ENCODE assay signal across 29 cellular contexts in genomic region chr3:147906275-147906674, GRCh38.
DNase-seq lines count a peak whose midpoint lies in the region; ATAC-seq and TF ChIP-seq lines count a peak whose summit lies in the region.
"Had no signal": no experiment of that assay in that cellular context is flagged by ENCODE, and none has a peak within 500 bp of the region (broad histone marks: within the 10 kb centered on the region; RNA-seq: fewer than 3 reads in every experiment).

No MANE protein-coding gene starts in this region.

- no peak overlapping the region for H4K8ac ChIP-seq in IMR-90 (ENCODE audit: low read depth in 2 of 2, low read length in 2 of 2)

- H3K18ac ChIP-seq in IMR-90 (ENCODE audit: low read depth, low read length), result no peak overlapping the region

- no peak overlapping the region for H2AK9ac ChIP-seq in IMR-90 (replicated peaks; ENCODE audit: low read depth, low read length, poor library complexity)

- no peak for TF ChIP-seq RAD21 in SK-N-SH (IDR thresholded peaks at IDR 0.05; ENCODE audit: low read length)
- no peak for TF ChIP-seq RAD21 in IMR-90 (IDR thresholded peaks at IDR 0.05; ENCODE audit: low read length)

- CTCF ChIA-PET in SK-N-SH (lab: Yijun Ruan, JAX), result no interaction called here
- CTCF ChIA-PET in IMR-90 (lab: Yijun Ruan, JAX), result no interaction called here

- H3K36me3 ChIP-seq in SK-N-SH (replicated peaks in 1 of 2; ENCODE audit: control insufficient read depth in 1 of 2, insufficient read depth in 2 of 2, low read length in 1 of 2), result no peaks in the 10 kb centered on the region
- no peaks in the 10 kb centered on the region for H3K36me3 ChIP-seq in IMR-90 (ENCODE audit: control insufficient read depth, insufficient read depth, low read length)
- H3K36me3 ChIP-seq: lower lobe of right lung, MG63, thyroid gland had no signal

- H2BK15ac ChIP-seq in IMR-90 (ENCODE audit: low read depth, low read length), result no peak overlapping the region

- no peak overlapping the region for H2BK20ac ChIP-seq in IMR-90 (ENCODE audit: low read depth, low read length)

- H3K4me2 ChIP-seq in SK-N-SH, result no peak overlapping the region
- H3K4me2 ChIP-seq in IMR-90 (ENCODE audit: low read depth, low read length), result 0 out of 2 replicates have a peak overlapping the region, but pooled peaks have one; percentile 40

- H3K23ac ChIP-seq in IMR-90 (ENCODE audit: low read depth, low read length), result no peak overlapping the region

- H4K20me1 ChIP-seq in SK-N-SH (ENCODE audit: insufficient read depth), result no peaks in the 10 kb centered on the region
- no peaks in the 10 kb centered on the region for H4K20me1 ChIP-seq in IMR-90 (ENCODE audit: insufficient read depth, low read length)

- POLR2A ChIA-PET in SK-N-SH (lab: Yijun Ruan, JAX) (no interaction called here), IMR-90 (lab: Charles Lee; ENCODE audit: unreplicated experiment) (no interaction called here)

- H3K9me1 ChIP-seq in IMR-90 (ENCODE audit: insufficient read depth, low read length), result no peaks in the 10 kb centered on the region

- no peak overlapping the region for H4K5ac ChIP-seq in IMR-90 (ENCODE audit: low read depth, low read length)

- no peaks in the 10 kb centered on the region for H3K79me1 ChIP-seq in IMR-90 (ENCODE audit: low read depth in 1 of 2, low read length in 2 of 2)

- H3K27ac ChIP-seq in SK-N-SH (ENCODE audit: low read depth in 2 of 2, low read length in 1 of 2), result no peak overlapping the region
- H3K27ac ChIP-seq in IMR-90 (ENCODE audit: insufficient read depth, low read length), result no peak overlapping the region
- H3K27ac ChIP-seq: 22Rv1, dorsolateral prefrontal cortex, lower lobe of right lung, RWPE1, thyroid gland had no signal

- H3K56ac ChIP-seq in IMR-90 (ENCODE audit: extremely low read depth, insufficient read depth, low read length), result no peak overlapping the region

- H2BK120ac ChIP-seq in IMR-90 (ENCODE audit: low read depth, low read length), result no peak overlapping the region

- H3K79me2 ChIP-seq in SK-N-SH (ENCODE audit: insufficient read depth), result no peaks in the 10 kb centered on the region

- intact Hi-C loops in IMR-90 (cut with micrococcal nuclease), result loop anchor here (5.0 kb wide), 1 partner anchor 49 kb away; no protein-coding TSS in a partner anchor

- in situ Hi-C loops in IMR-90 (cut with MboI; ENCODE audit: low sequenced_read_pairs), result no loop called here

- H3K9me3 ChIP-seq in SK-N-SH (no peaks in the 10 kb centered on the region), IMR-90 (ENCODE audit: control insufficient read depth, insufficient read depth, low read length) (no peaks in the 10 kb centered on the region)
- H3K9me3 ChIP-seq: lower lobe of right lung, MG63, mucosa of descending colon, thyroid gland had no signal

- peak; percentile 44; the same call in 2 of the 3 replicates for ATAC-seq in SK-N-SH treated with all-trans-retinoic acid at 6 μM for 48 hours
- no peak for ATAC-seq in IMR-90 (ENCODE audit: low read depth)
- ATAC-seq: activated CD8-positive, alpha-beta T cell treated with anti-CD3 and anti-CD28 coated beads, Interleukin-2, amount 10 ng/mL, durations not matched to agents 7 days and 5 days; activated naive CD4-positive, alpha-beta T cell treated with anti-CD3 and anti-CD28 coated beads, Interleukin-2, amount 50 U/mL, for 72 hours; lower lobe of right lung; mucosa of descending colon; natural killer cell treated with Interleukin-12 subunit alpha and Interleukin-12 subunit beta and Interleukin-15 and Interleukin-18, amount 100 ng/mL, for 72 hours; stimulated activated naive CD8-positive, alpha-beta T cell treated with anti-CD3 and anti-CD28 coated beads, Interleukin-15, amount 100 ng/mL, for 72 hours; T-helper 17 cell had no signal

- TF ChIP-seq CTCF in SK-N-SH (IDR thresholded peaks at IDR 0.05) (no peak), IMR-90 (conservative IDR thresholded peaks at IDR 0.05; ENCODE audit: low read depth, low read length) (no peak), choroid plexus epithelial cell (conservative IDR thresholded peaks at IDR 0.05; ENCODE audit: low read depth, low read length) (no peak)

- dilution Hi-C loops in IMR-90 (cut with HindIII; ENCODE audit: low sequenced_read_pairs, unreplicated experiment), result no loop called here

- no peaks in the 10 kb centered on the region for H3K9me2 ChIP-seq in SK-N-SH

- H3K4me1 ChIP-seq in SK-N-SH (ENCODE audit: control insufficient read depth in 1 of 2, insufficient read depth in 2 of 2, low read depth in 1 of 2, low read length in 1 of 2), result peaks cover 2 to 7% of the 10 kb centered on the region in 2 experiments; a peak in 2 of 4 replicates
- H3K4me1 ChIP-seq in IMR-90 (ENCODE audit: control insufficient read depth, insufficient read depth, low read length), result no peaks in the 10 kb centered on the region
- H3K4me1 ChIP-seq: lower lobe of right lung, thyroid gland had no signal

- no peaks in the 10 kb centered on the region for H3F3A ChIP-seq in SK-N-SH (replicated peaks; ENCODE audit: insufficient read depth)

- H2BK5ac ChIP-seq in IMR-90 (ENCODE audit: low read depth, low read length, poor library complexity, severe bottlenecking), result no peak overlapping the region

- H3K4ac ChIP-seq in IMR-90 (ENCODE audit: low read depth, low read length), result no peak overlapping the region

- H3K4me3 ChIP-seq in SK-N-SH (ENCODE audit: low read depth in 2 of 2, low read length in 1 of 2) (no peak overlapping the region), IMR-90 (ENCODE audit: insufficient read depth, low read depth, low read length) (no peak overlapping the region), choroid plexus epithelial cell (ENCODE audit: low read depth, low read length) (no peak overlapping the region)
- H3K4me3 ChIP-seq: dorsolateral prefrontal cortex, lower lobe of right lung, MG63, mucosa of descending colon, thyroid gland had no signal

- H2AK5ac ChIP-seq in IMR-90 (ENCODE audit: low read depth, low read length), result no peak overlapping the region

- TF ChIP-seq POLR2A in IMR-90 (IDR thresholded peaks at IDR 0.05; ENCODE audit: low read depth, low read length), result no peak

- H3K27me3 ChIP-seq in SK-N-SH (ENCODE audit: insufficient read depth) (no peaks in the 10 kb centered on the region), IMR-90 (ENCODE audit: control insufficient read depth, insufficient read depth, low read length) (no peaks in the 10 kb centered on the region)
- H3K27me3 ChIP-seq: dorsolateral prefrontal cortex, MG63, thyroid gland had no signal

- 36% methylated on average over 2 of the region's 2 CpGs for WGBS in SK-N-SH (ENCODE audit: low lambda C conversion rate)
- no CpG with 5 or more reads among the region's 2 CpGs for WGBS in IMR-90 (ENCODE audit: extremely low coverage in 2 of 2, insufficient read length in 1 of 2), 2 experiments

- BruUV-seq in IMR-90 (replicated peaks; lab: Mats Ljungman, UMichigan), result no TSS peak

- no peak for DNase-seq in SK-N-SH
- DNase-seq in IMR-90, result peak; percentile 39
- peak; percentile 29 for DNase-seq in choroid plexus epithelial cell (ENCODE audit: low read depth)
- peak; percentile 54 for DNase-seq in renal cortical epithelial cell (ENCODE audit: low read depth)
- DNase-seq in NCI-H526 (lab: John Stamatoyannopoulos, UW), result no peak
- no peak for DNase-seq in A172 (ENCODE audit: low spot score)
- no peak for DNase-seq in LoVo (ENCODE audit: low spot score)
- DNase-seq: activated CD8-positive, alpha-beta T cell treated with anti-CD3 and anti-CD28 coated beads, Interleukin-2, amount 10 ng/mL, durations not matched to agents 7 days and 5 days; aorta; CD4-positive, CD25-positive, alpha-beta regulatory T cell; DMS 273 treated with DMSO at 0.1 percent for 48 hours; dorsolateral prefrontal cortex; lower lobe of right lung; MG63; mucosa of descending colon; NCI-H1105 treated with DMSO at 0.1 percent for 48 hours; NCI-H2029; NCI-H2227 treated with DMSO at 0.1 percent for 48 hours; NCI-H748 treated with DMSO at 0.1 percent for 48 hours; small intestine; stimulated activated CD8-positive, alpha-beta memory T cell treated with anti-CD3 and anti-CD28 coated beads, Interleukin-4, amount 100 ng/mL, for 48 hours; stimulated activated naive CD8-positive, alpha-beta T cell treated with anti-CD3 and anti-CD28 coated beads, Interleukin-15, amount 100 ng/mL, for 72 hours; T-helper 17 cell; thyroid gland had no signal

- H4K91ac ChIP-seq in IMR-90 (ENCODE audit: insufficient read depth, low read depth, low read length), result no peak overlapping the region

- H2AFZ ChIP-seq in SK-N-SH (ENCODE audit: low read depth) (no peak overlapping the region), IMR-90 (replicated peaks; ENCODE audit: low read length, poor library complexity) (no peak overlapping the region)

- no peak for TF ChIP-seq EP300 in SK-N-SH (IDR thresholded peaks at IDR 0.05; ENCODE audit: borderline replicate concordance in 1 of 2, low read depth in 1 of 2, low read length in 1 of 2)

- no peak overlapping the region for H3K14ac ChIP-seq in IMR-90 (replicated peaks; ENCODE audit: low read depth, low read length)

- no peak overlapping the region for H3K9ac ChIP-seq in SK-N-SH
- no peak overlapping the region for H3K9ac ChIP-seq in IMR-90 (ENCODE audit: low read depth, low read length)

TF ChIP-seq in SK-N-SH, 30 proteins besides CTCF, POLR2A, EP300 and RAD21:
- TF ChIP-seq SMC3 (IDR thresholded peaks at IDR 0.05; ENCODE audit: low read depth, low read length), result no peak
- no peak for TF ChIP-seq CHD2 (IDR thresholded peaks at IDR 0.05; ENCODE audit: low read length, partially characterized antibody)
- no peak for TF ChIP-seq JUND (IDR thresholded peaks at IDR 0.05)
- TF ChIP-seq EZH2phosphoT487 (IDR thresholded peaks at IDR 0.05; ENCODE audit: borderline replicate concordance, low read depth), result no peak
TF ChIP-seq in SK-N-SH: peak in this region for 0.

TF ChIP-seq in IMR-90, 13 proteins besides CTCF, POLR2A, EP300 and RAD21:
- TF ChIP-seq MAFK (IDR thresholded peaks at IDR 0.05; ENCODE audit: low read depth, low read length) (no peak), BHLHE40 (IDR thresholded peaks at IDR 0.05; ENCODE audit: low read depth, low read length) (no peak), RCOR1 (IDR thresholded peaks at IDR 0.05; ENCODE audit: insufficient replicate concordance, low read length) (no peak), NFE2L2 (IDR thresholded peaks at IDR 0.05; ENCODE audit: low read depth, low read length) (no peak)
- TF ChIP-seq, protein P1, sequence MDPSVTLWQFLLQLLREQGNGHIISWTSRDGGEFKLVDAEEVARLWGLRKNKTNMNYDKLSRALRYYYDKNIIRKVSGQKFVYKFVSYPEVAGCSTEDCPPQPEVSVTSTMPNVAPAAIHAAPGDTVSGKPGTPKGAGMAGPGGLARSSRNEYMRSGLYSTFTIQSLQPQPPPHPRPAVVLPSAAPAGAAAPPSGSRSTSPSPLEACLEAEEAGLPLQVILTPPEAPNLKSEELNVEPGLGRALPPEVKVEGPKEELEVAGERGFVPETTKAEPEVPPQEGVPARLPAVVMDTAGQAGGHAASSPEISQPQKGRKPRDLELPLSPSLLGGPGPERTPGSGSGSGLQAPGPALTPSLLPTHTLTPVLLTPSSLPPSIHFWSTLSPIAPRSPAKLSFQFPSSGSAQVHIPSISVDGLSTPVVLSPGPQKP (IDR thresholded peaks at IDR 0.05; ENCODE audit: borderline replicate concordance, low read depth, low read length), result no peak
TF ChIP-seq in IMR-90: peak in this region for 0.

Comparison
In these comparisons a context has a peak if more than half of its experiments do, and no peak if none do; other contexts are left out.
1. DNase-seq: peak in IMR-90 (single experiment), choroid plexus epithelial cell (single experiment) and renal cortical epithelial cell (single experiment); none in SK-N-SH (single experiment), NCI-H526 (0 of 2), A172 (single experiment) and LoVo (single experiment).